ENCODE assay signal across 8 cellular contexts in genomic region chrX:23782455-23782854, GRCh38. TPM values are rescaled to one million over a fixed set of nuclear protein-coding genes. Genes with fewer than 3 reads are reported as not detected.
DNase-seq lines count a peak whose midpoint lies in the region; ATAC-seq and TF ChIP-seq lines count a peak whose summit lies in the region.

No MANE protein-coding gene starts in this region.

- no peaks in the 10 kb centered on the region for H3K9me3 ChIP-seq in CD4-positive, alpha-beta T cell (ENCODE audit: control insufficient read depth, low read length)
- no peaks in the 10 kb centered on the region for H3K9me3 ChIP-seq in mammary epithelial cell (replicated peaks; ENCODE audit: insufficient read depth, low read length)

- DNase-seq in CD4-positive, alpha-beta T cell: no peak
- DNase-seq in NB4 (ENCODE audit: low read depth): no peak
- DNase-seq in mammary epithelial cell: no peak
- no peak for DNase-seq in natural killer cell treated with Interleukin-12 subunit alpha and Interleukin-12 subunit beta and Interleukin-15 and Interleukin-18, amount 100 ng/mL, for 72 hours (ENCODE audit: low spot score)
- DNase-seq in pons (ENCODE audit: low spot score): no peak
- no peak for DNase-seq in medulla oblongata (ENCODE audit: extremely low spot score)

- in situ Hi-C loops in mammary epithelial cell (cut with MboI; ENCODE audit: low sequenced_read_pairs in 2 of 2): loop anchor here in 1 of 2 donors (5.0 kb wide), 1 partner anchor 120 kb away; no protein-coding TSS in a partner anchor

- no peak for ATAC-seq in CD4-positive, alpha-beta T cell (ENCODE audit: poor library complexity)
- ATAC-seq in natural killer cell treated with Interleukin-12 subunit alpha and Interleukin-12 subunit beta and Interleukin-15 and Interleukin-18, amount 100 ng/mL, for 72 hours: no peak
- ATAC-seq in GM19455 (IDR thresholded peaks at IDR 0.05; ENCODE audit: unreplicated experiment) (no peak), HG02571 (IDR thresholded peaks at IDR 0.05; ENCODE audit: unreplicated experiment) (no peak)

- peaks cover 44% of the 10 kb centered on the region for H3K4me1 Mint-ChIP-seq in CD4-positive, alpha-beta T cell (ENCODE audit: low read depth)
- H3K4me1 Mint-ChIP-seq in natural killer cell treated with Interleukin-12 subunit alpha and Interleukin-12 subunit beta and Interleukin-15 and Interleukin-18, amount 100 ng/mL, for 72 hours (ENCODE audit: low read depth in 2 of 2): peaks cover 22 to 31% of the 10 kb centered on the region in 2 donors

- dilution Hi-C loops in mammary epithelial cell (cut with HindIII; ENCODE audit: low sequenced_read_pairs): no loop called here

- BruUV-seq in mammary epithelial cell (replicated peaks; lab: Mats Ljungman, UMichigan): TSS peak; percentile 52

- peak overlapping the region; percentile 98 for H3K4me3 Mint-ChIP-seq in CD4-positive, alpha-beta T cell
- peak overlapping the region; percentile 96 for H3K4me3 Mint-ChIP-seq in natural killer cell treated with Interleukin-12 subunit alpha and Interleukin-12 subunit beta and Interleukin-15 and Interleukin-18, amount 100 ng/mL, for 72 hours

- no peaks in the 10 kb centered on the region for H3K36me3 ChIP-seq in mammary epithelial cell (ENCODE audit: insufficient read depth, low read length)

- no peak for TF ChIP-seq POLR2A in NB4 (IDR thresholded peaks at IDR 0.05; ENCODE audit: extremely low read depth, insufficient read length)

- H3K4me2 ChIP-seq in mammary epithelial cell (ENCODE audit: insufficient read depth, low read depth, low read length): peak overlapping the region; percentile 35

- H3K79me2 ChIP-seq in mammary epithelial cell (ENCODE audit: insufficient read depth, low read length): peaks cover 17% of the 10 kb centered on the region

- H4K20me1 ChIP-seq in mammary epithelial cell (ENCODE audit: insufficient read depth, low read length): no peaks in the 10 kb centered on the region

- 40% methylated on average over 4 of the region's 6 CpGs for WGBS in mammary epithelial cell (ENCODE audit: low coverage, missing lambda C conversion rate)

- H3K9me3 Mint-ChIP-seq in CD4-positive, alpha-beta T cell: no peaks in the 10 kb centered on the region
- no peaks in the 10 kb centered on the region for H3K9me3 Mint-ChIP-seq in natural killer cell treated with Interleukin-12 subunit alpha and Interleukin-12 subunit beta and Interleukin-15 and Interleukin-18, amount 100 ng/mL, for 72 hours

- peaks cover 39% of the 10 kb centered on the region for H3K36me3 Mint-ChIP-seq in CD4-positive, alpha-beta T cell (ENCODE audit: low read depth)
- peaks cover 24% of the 10 kb centered on the region for H3K36me3 Mint-ChIP-seq in natural killer cell treated with Interleukin-12 subunit alpha and Interleukin-12 subunit beta and Interleukin-15 and Interleukin-18, amount 100 ng/mL, for 72 hours

- no peak for TF ChIP-seq CTCF in CD4-positive, alpha-beta T cell (IDR thresholded peaks at IDR 0.05)
- TF ChIP-seq CTCF in NB4 (IDR thresholded peaks at IDR 0.05; ENCODE audit: low read depth, low read length) (no peak), mammary epithelial cell (conservative IDR thresholded peaks at IDR 0.05 in 1 of 2, IDR thresholded peaks at IDR 0.05 in 1 of 2; ENCODE audit: extremely low read depth in 1 of 2, insufficient read depth in 1 of 2, low read depth in 1 of 2, low read length in 2 of 2) (no peak)

- POLR2A ChIA-PET in CD4-positive, alpha-beta T cell (lab: Charles Lee): interaction anchor here (0.6 to 5.3 kb wide), 12 partner anchors 9 to 1841 kb away, joined by 3 to 51 read pairs (median 14); partner anchors contain the start of genes ACOT9, APOO, CXorf58 and EIF2S3

- H3K27ac ChIP-seq in CD4-positive, alpha-beta T cell (ENCODE audit: low read depth, low read length): peak overlapping the region; percentile 74
- H3K27ac ChIP-seq in mammary epithelial cell (ENCODE audit: insufficient read depth, low read depth, low read length): peak overlapping the region; percentile 76

- peak overlapping the region; percentile 25 for H2AFZ ChIP-seq in mammary epithelial cell (ENCODE audit: low read depth, low read length)

- no peaks in the 10 kb centered on the region for H3K27me3 ChIP-seq in CD4-positive, alpha-beta T cell (ENCODE audit: control insufficient read depth, insufficient read depth, low read length)
- no peaks in the 10 kb centered on the region for H3K27me3 ChIP-seq in mammary epithelial cell (ENCODE audit: insufficient read depth, low read length)

- H3K27me3 Mint-ChIP-seq in CD4-positive, alpha-beta T cell: no peaks in the 10 kb centered on the region
- H3K27me3 Mint-ChIP-seq in natural killer cell treated with Interleukin-12 subunit alpha and Interleukin-12 subunit beta and Interleukin-15 and Interleukin-18, amount 100 ng/mL, for 72 hours: no peaks in the 10 kb centered on the region

- no peak overlapping the region for H3K9ac ChIP-seq in mammary epithelial cell (ENCODE audit: insufficient read depth, low read length)

- intact Hi-C loops in CD4-positive, alpha-beta T cell (cut with DNase I, micrococcal nuclease): loop anchor here (5.0 to 10.0 kb wide), 5 partner anchors 40 to 692 kb away; partner anchors contain the start of genes ACOT9 (in 2 of the 2), APOO (in 1 of the 2), CXorf58 (in 1 of the 2) and KLHL15 (in 1 of the 2)
- intact Hi-C loops in mammary epithelial cell (cut with micrococcal nuclease): loop anchor here (1.0 to 10.0 kb wide), 4 partner anchors 38 to 272 kb away; partner anchors contain the start of genes EIF2S3 and KLHL15

- peaks cover 27% of the 10 kb centered on the region for H3K4me1 ChIP-seq in mammary epithelial cell (ENCODE audit: insufficient read depth, low read length)

- CTCF ChIA-PET in CD4-positive, alpha-beta T cell (lab: Charles Lee): interaction anchor here (1.2 to 1.4 kb wide), 4 partner anchors 120 to 272 kb away, joined by 3 to 10 read pairs (median 4); partner anchors contain the start of genes APOO, CXorf58 and EIF2S3
- CTCF ChIA-PET in mammary epithelial cell (lab: Charles Lee; ENCODE audit: low non-redundant PET): interaction anchor here (0.6 kb wide), 1 partner anchor 119 kb away, joined by 6 read pairs; no protein-coding TSS in a partner anchor

- H3K27ac Mint-ChIP-seq in CD4-positive, alpha-beta T cell: peak overlapping the region; percentile 97
- peak overlapping the region; percentile 96 to 97 for H3K27ac Mint-ChIP-seq in natural killer cell treated with Interleukin-12 subunit alpha and Interleukin-12 subunit beta and Interleukin-15 and Interleukin-18, amount 100 ng/mL, for 72 hours

- H3K4me3 ChIP-seq in NB4 (ENCODE audit: low read depth, low read length) (peak overlapping the region; percentile 28), mammary epithelial cell (replicated peaks in 1 of 3; ENCODE audit: insufficient read depth in 1 of 3, low read depth in 2 of 3, low read length in 3 of 3) (no peak overlapping the region)

RNA-seq across cellular contexts. Expression of gene SAT1, which starts 0.5 kb away (rescaled TPM):
- total RNA-seq in CD4-positive, alpha-beta T cell: 100 to 1,000 TPM; 305 to 312 TPM
- total RNA-seq in mammary epithelial cell: 100 to 1,000 TPM; 453 to 593 TPM
- 296 TPM for polyA plus RNA-seq in mammary epithelial cell
- polyA minus RNA-seq in mammary epithelial cell: 156 TPM
- total RNA-seq in natural killer cell treated with Interleukin-12 subunit alpha and Interleukin-12 subunit beta and Interleukin-15 and Interleukin-18, amount 100 ng/mL, for 72 hours: 100 to 1,000 TPM; 122 to 135 TPM

RNA-seq across cellular contexts. Expression of gene ACOT9, which starts 39.4 kb away (rescaled TPM):
- total RNA-seq in CD4-positive, alpha-beta T cell: 10 to 100 TPM; 14.8 to 16.2 TPM
- total RNA-seq in mammary epithelial cell: 10 to 100 TPM; 57.8 to 74.1 TPM
- polyA plus RNA-seq in mammary epithelial cell: 45.4 TPM
- 50.8 TPM for polyA minus RNA-seq in mammary epithelial cell
- total RNA-seq in natural killer cell treated with Interleukin-12 subunit alpha and Interleukin-12 subunit beta and Interleukin-15 and Interleukin-18, amount 100 ng/mL, for 72 hours: 10 to 100 TPM; 41.3 to 42.6 TPM
